In the genomic region with DNA sequence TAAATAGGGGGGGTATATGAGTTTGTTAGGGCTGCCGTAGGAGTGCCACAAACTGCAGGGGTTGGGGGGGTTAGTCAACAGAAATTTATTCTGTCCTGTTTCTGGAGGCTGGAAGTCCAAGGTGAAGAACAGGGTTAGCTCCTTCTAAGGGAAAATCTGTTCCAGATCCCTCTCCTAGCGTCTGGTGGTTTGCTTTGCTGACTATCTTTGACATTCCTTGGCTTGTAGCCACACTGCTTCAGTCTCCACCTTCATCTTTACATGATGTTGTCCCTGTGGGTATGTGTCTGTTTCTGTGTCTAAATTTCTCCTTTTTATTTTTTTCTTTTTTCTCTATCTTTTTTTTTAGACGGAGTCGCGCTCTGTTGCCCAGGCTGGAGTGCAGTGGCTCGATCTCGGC, we compare ENCODE assay signal across 11 cellular contexts. TPM values are rescaled to one million over a fixed set of nuclear protein-coding genes. Genes with fewer than 3 reads are reported as not detected.
"Had no signal": no experiment of that assay in that cellular context is flagged by ENCODE, and none has a peak within 500 bp of the region (broad histone marks: within the 10 kb centered on the region; RNA-seq: fewer than 3 reads in every experiment).

No MANE protein-coding gene starts in this region.

- DNase-seq: activated naive CD4-positive, alpha-beta T cell treated with anti-CD3 and anti-CD28 coated beads for 36 hours; activated naive CD8-positive, alpha-beta T cell treated with anti-CD3 and anti-CD28 coated beads, Interleukin-2, amount 50 U/mL, for 24 hours; erythroblast; hippocampal formation; left ventricle myocardium superior; naive thymus-derived CD8-positive, alpha-beta T cell; posterior cingulate gyrus; T-helper 9 cell had no signal

- H3K27ac ChIP-seq: ascending aorta had no signal

- H3K27me3 ChIP-seq: ascending aorta had no signal

- H3K4me3 ChIP-seq: ascending aorta had no signal

- H3K9me3 ChIP-seq: ascending aorta had no signal

- ATAC-seq: activated naive CD8-positive, alpha-beta T cell treated with anti-CD3 and anti-CD28 coated beads, Interleukin-2, amount 50 U/mL, for 24 hours; left ventricle myocardium superior; naive thymus-derived CD8-positive, alpha-beta T cell; stimulated activated effector memory CD8-positive, alpha-beta T cell treated with anti-CD3 and anti-CD28 coated beads, Interleukin-12 subunit alpha, Interleukin-12 subunit beta, amount 100 ng/mL, for 72 hours had no signal

- H3K4me1 ChIP-seq: ascending aorta had no signal

RNA-seq across cellular contexts. Expression of a gene that starts 24.0 kb away (rescaled TPM):
- total RNA-seq: activated naive CD4-positive, alpha-beta T cell treated with anti-CD3 and anti-CD28 coated beads for 36 hours; ascending aorta; chondrocyte had no signal

RNA-seq across cellular contexts. Expression of a gene that starts 27.0 kb away (rescaled TPM):
- total RNA-seq: naive thymus-derived CD8-positive, alpha-beta T cell had no signal
- polyA plus RNA-seq: naive thymus-derived CD8-positive, alpha-beta T cell had no signal
